In genomic region chr11:57458410-57459111, GRCh38 we compare ENCODE assay signal across 8 cellular contexts. TPM values are rescaled to one million over a fixed set of nuclear protein-coding genes. Genes with fewer than 3 reads are reported as not detected.
A peak's percentile ranks its signal among the peaks of the same experiment; 100 is the strongest.
DNase-seq lines count a peak whose midpoint lies in the region; ATAC-seq and TF ChIP-seq lines count a peak whose summit lies in the region.

No MANE protein-coding gene starts in this region.

- no peaks in the 10 kb centered on the region for H3K36me3 Mint-ChIP-seq in mesothelial cell of epicardium
- no peaks in the 10 kb centered on the region for H3K36me3 Mint-ChIP-seq in stimulated activated naive CD8-positive, alpha-beta T cell treated with anti-CD3 and anti-CD28 coated beads, Interleukin-15, Interleukin-2, amounts not matched to agents 100 ng/mL and 50 ng/mL, for 24 hours (ENCODE audit: low read depth)

- H3K9me3 ChIP-seq in duodenal mucosa (ENCODE audit: control insufficient read depth in 1 of 2, low read length in 2 of 2) = no peaks in the 10 kb centered on the region

- ATAC-seq in GM21423 (IDR thresholded peaks at IDR 0.05; ENCODE audit: unreplicated experiment) (no peak), HG03025 (IDR thresholded peaks at IDR 0.05; ENCODE audit: low FRiP score, unreplicated experiment) (no peak)

- H3K9me3 Mint-ChIP-seq in mesothelial cell of epicardium = no peaks in the 10 kb centered on the region
- no peaks in the 10 kb centered on the region for H3K9me3 Mint-ChIP-seq in stimulated activated naive CD8-positive, alpha-beta T cell treated with anti-CD3 and anti-CD28 coated beads, Interleukin-15, Interleukin-2, amounts not matched to agents 100 ng/mL and 50 ng/mL, for 24 hours

- peaks cover 92% of the 10 kb centered on the region for H3K27me3 Mint-ChIP-seq in mesothelial cell of epicardium (ENCODE audit: low read depth)
- peaks cover 22% of the 10 kb centered on the region for H3K27me3 Mint-ChIP-seq in stimulated activated naive CD8-positive, alpha-beta T cell treated with anti-CD3 and anti-CD28 coated beads, Interleukin-15, Interleukin-2, amounts not matched to agents 100 ng/mL and 50 ng/mL, for 24 hours

- no peak overlapping the region for H3K27ac Mint-ChIP-seq in mesothelial cell of epicardium
- no peak overlapping the region for H3K27ac Mint-ChIP-seq in stimulated activated naive CD8-positive, alpha-beta T cell treated with anti-CD3 and anti-CD28 coated beads, Interleukin-15, Interleukin-2, amounts not matched to agents 100 ng/mL and 50 ng/mL, for 24 hours

- TF ChIP-seq CTCF in WI38 (IDR thresholded peaks at IDR 0.05; ENCODE audit: low read depth, low read length) = peak; percentile 82
- TF ChIP-seq CTCF in mesothelial cell of epicardium (IDR thresholded peaks at IDR 0.05; ENCODE audit: unreplicated experiment) = peak; percentile 82

- H3K4me1 ChIP-seq in duodenal mucosa (ENCODE audit: control insufficient read depth in 1 of 2, insufficient read depth in 2 of 2, low read length in 2 of 2) = peaks cover 18 to 29% of the 10 kb centered on the region in 2 donors

- H3K36me3 ChIP-seq in duodenal mucosa (ENCODE audit: control insufficient read depth in 1 of 2, insufficient read depth in 2 of 2, low read length in 2 of 2) = no peaks in the 10 kb centered on the region

- H3K4me3 ChIP-seq in WI38 (ENCODE audit: low read depth, low read length) (peak overlapping the region; percentile 43), duodenal mucosa (ENCODE audit: low read depth in 1 of 2, low read length in 2 of 2) (peak overlapping the region; percentile 53 to 60)

- DNase-seq in DMS 273 treated with DMSO at 0.1 percent for 48 hours (lab: John Stamatoyannopoulos, UW) (peak; percentile 54), HuH-7.5 (ENCODE audit: low spot score) (peak; percentile 97), mesothelial cell of epicardium (ENCODE audit: low spot score in 2 of 2, unreplicated experiment in 2 of 2) (peak in 1 of 2 experiments; percentile 72)

- peak overlapping the region; percentile 50 for H3K4me3 Mint-ChIP-seq in mesothelial cell of epicardium
- H3K4me3 Mint-ChIP-seq in stimulated activated naive CD8-positive, alpha-beta T cell treated with anti-CD3 and anti-CD28 coated beads, Interleukin-15, Interleukin-2, amounts not matched to agents 100 ng/mL and 50 ng/mL, for 24 hours = peak overlapping the region; percentile 71

- H3K4me1 Mint-ChIP-seq in mesothelial cell of epicardium = peaks cover 18% of the 10 kb centered on the region
- H3K4me1 Mint-ChIP-seq in stimulated activated naive CD8-positive, alpha-beta T cell treated with anti-CD3 and anti-CD28 coated beads, Interleukin-15, Interleukin-2, amounts not matched to agents 100 ng/mL and 50 ng/mL, for 24 hours (ENCODE audit: low read depth) = peaks cover 23% of the 10 kb centered on the region

- peaks cover 22 to 34% of the 10 kb centered on the region in 2 donors for H3K27me3 ChIP-seq in duodenal mucosa (ENCODE audit: control insufficient read depth in 1 of 2, insufficient read depth in 2 of 2, low read length in 2 of 2)

- H3K27ac ChIP-seq in duodenal mucosa (ENCODE audit: low read depth, low read length) = no peak overlapping the region

- H3K9ac ChIP-seq in duodenal mucosa (ENCODE audit: low read depth in 1 of 2, low read length in 2 of 2) = no peak overlapping the region

RNA-seq across cellular contexts. Expression of gene RTN4RL2, which starts 1.8 kb away (rescaled TPM):
- total RNA-seq in mesothelial cell of epicardium = 0.38 to 0.63 TPM (median 0.53 TPM) in 3 replicates

RNA-seq across cellular contexts. Expression of gene SLC43A3, which starts 31.6 kb away (rescaled TPM):
- total RNA-seq in mesothelial cell of epicardium = 11.8 to 13.3 TPM (median 12.9 TPM) in 3 replicates

RNA-seq across cellular contexts. Expression of gene SLC43A1, which starts 56.9 kb away (rescaled TPM):
- 2.1 to 3.3 TPM (median 2.8 TPM) in 3 replicates for total RNA-seq in mesothelial cell of epicardium
